Comparison of ENCODE assay signal across 1 cellular context in genomic region chr1:36156329-36157114, GRCh38.
TF ChIP-seq lines count a peak whose summit lies in the region.

No MANE protein-coding gene starts in this region.

TF ChIP-seq in K562, 482 proteins besides CTCF, POLR2A, EP300 and RAD21 (continued from another document and continues in another):
- TF ChIP-seq GATA2 (CRISPR knock-in tag; IDR thresholded peaks at IDR 0.05): no peak
- TF ChIP-seq DPF2 (IDR thresholded peaks at IDR 0.05): 0 out of 2 replicates have a peak, but pooled peaks have one; percentile 57
- no peak for TF ChIP-seq CEBPB (tag; IDR thresholded peaks at IDR 0.05)
- TF ChIP-seq ZNF785 (CRISPR knock-in tag; IDR thresholded peaks at IDR 0.05): no peak
- TF ChIP-seq USF2 (CRISPR knock-in tag; IDR thresholded peaks at IDR 0.05): peak; percentile 47; the same call in 1 of the 2 replicates
- TF ChIP-seq SRSF7 (optimal IDR thresholded peaks at IDR 0.05; ENCODE audit: low read depth, low read length): peak; percentile 78
- TF ChIP-seq ZNF444 (CRISPR knock-in tag; IDR thresholded peaks at IDR 0.05): peak; percentile 93
- TF ChIP-seq ETV5 (CRISPR knock-in tag; IDR thresholded peaks at IDR 0.05; ENCODE audit: low read depth): no peak
- TF ChIP-seq ZFP30 (CRISPR knock-in tag; IDR thresholded peaks at IDR 0.05; ENCODE audit: borderline replicate concordance): no peak
- TF ChIP-seq LEF1 (IDR thresholded peaks at IDR 0.05): no peak
- TF ChIP-seq ZNF507 (tag; conservative IDR thresholded peaks at IDR 0.05): no peak
- no peak for TF ChIP-seq CBFB (CRISPR knock-in tag; IDR thresholded peaks at IDR 0.05)
- no peak for TF ChIP-seq NCOA2 (IDR thresholded peaks at IDR 0.05; ENCODE audit: partially characterized antibody in 2 of 2)
- no peak for TF ChIP-seq CCNT2 (IDR thresholded peaks at IDR 0.05; ENCODE audit: borderline replicate concordance, extremely low read depth, insufficient read length, low read depth, low read length)
- no peak for TF ChIP-seq XRCC5 (IDR thresholded peaks at IDR 0.05; ENCODE audit: low read depth, low read length)
- no peak for TF ChIP-seq SNAPC5 (CRISPR knock-in tag; IDR thresholded peaks at IDR 0.05)
- 0 out of 2 replicates have a peak, but pooled peaks have one; percentile 48 for TF ChIP-seq ESRRA (IDR thresholded peaks at IDR 0.05; ENCODE audit: borderline replicate concordance, low read depth)
- no peak for TF ChIP-seq ZSCAN32 (CRISPR knock-in tag; IDR thresholded peaks at IDR 0.05)
- TF ChIP-seq CBX5 (IDR thresholded peaks at IDR 0.05; ENCODE audit: borderline replicate concordance, low read depth): no peak
- no peak for TF ChIP-seq TCFL5 (CRISPR knock-in tag; conservative IDR thresholded peaks at IDR 0.05)
- TF ChIP-seq PCBP1 (IDR thresholded peaks at IDR 0.05; ENCODE audit: low read depth, low read length, poor library complexity, severe bottlenecking): peak; percentile 46
- no peak for TF ChIP-seq NEUROD1 (IDR thresholded peaks at IDR 0.05; ENCODE audit: borderline replicate concordance, low read depth, low read length, partially characterized antibody)
- no peak for TF ChIP-seq FOS (IDR thresholded peaks at IDR 0.05; ENCODE audit: extremely low read depth, insufficient read length)
- TF ChIP-seq TSHZ1 (CRISPR knock-in tag; IDR thresholded peaks at IDR 0.05): no peak
- TF ChIP-seq SP2 (IDR thresholded peaks at IDR 0.05; ENCODE audit: extremely low read depth, low read depth, low read length, poor library complexity, severe bottlenecking): no peak
- no peak for TF ChIP-seq ZNF644 (tag; IDR thresholded peaks at IDR 0.05; ENCODE audit: low read depth)
- no peak for TF ChIP-seq ZNF282 (CRISPR knock-in tag; IDR thresholded peaks at IDR 0.05)
- no peak for TF ChIP-seq SAFB2 (IDR thresholded peaks at IDR 0.05; ENCODE audit: borderline replicate concordance, low read depth, low read length, severe bottlenecking)
- no peak for TF ChIP-seq E2F5 (CRISPR knock-in tag; IDR thresholded peaks at IDR 0.05)
- TF ChIP-seq SNIP1 (IDR thresholded peaks at IDR 0.05; ENCODE audit: low read depth): no peak
- no peak for TF ChIP-seq DDX20 (tag; IDR thresholded peaks at IDR 0.05; ENCODE audit: low read depth)
- 0 out of 2 replicates have a peak, but pooled peaks have one; percentile 57 for TF ChIP-seq LCOR (CRISPR knock-in tag; IDR thresholded peaks at IDR 0.05)
- TF ChIP-seq GTF3C2 (IDR thresholded peaks at IDR 0.05; ENCODE audit: borderline replicate concordance, extremely low read depth, insufficient read length): no peak
- TF ChIP-seq MLX (CRISPR knock-in tag; conservative IDR thresholded peaks at IDR 0.05): no peak
- TF ChIP-seq CBFA2T2 (conservative IDR thresholded peaks at IDR 0.05): no peak
- TF ChIP-seq SNRNP70 (optimal IDR thresholded peaks at IDR 0.05; ENCODE audit: low read depth, low read length): no peak
- no peak; the same call in none of the 2 replicates for TF ChIP-seq ZNF431 (CRISPR knock-in tag; IDR thresholded peaks at IDR 0.05)
- no peak; the same call in 1 of the 2 replicates for TF ChIP-seq MTA3 (IDR thresholded peaks at IDR 0.05; ENCODE audit: borderline replicate concordance)
- TF ChIP-seq ZBTB12 (CRISPR knock-in tag; IDR thresholded peaks at IDR 0.05): no peak
- no peak for TF ChIP-seq CTCFL (IDR thresholded peaks at IDR 0.05; ENCODE audit: borderline replicate concordance, insufficient read depth, low read depth, low read length, poor library complexity, severe bottlenecking)
- no peak for TF ChIP-seq BRD9 (IDR thresholded peaks at IDR 0.05; ENCODE audit: low read depth, partially characterized antibody)
- no peak for TF ChIP-seq NFATC3 (IDR thresholded peaks at IDR 0.05)
- TF ChIP-seq RCOR1 (IDR thresholded peaks at IDR 0.05; ENCODE audit: borderline replicate concordance in 1 of 2, low read depth in 2 of 2, low read length in 2 of 2): peak in 1 of 2 experiments; percentile 20; a peak in 2 of 4 replicates
- TF ChIP-seq ZNF212 (CRISPR knock-in tag; IDR thresholded peaks at IDR 0.05): no peak
- TF ChIP-seq MEIS2 (IDR thresholded peaks at IDR 0.05; ENCODE audit: partially characterized antibody): peak; percentile 11
- TF ChIP-seq SRF (CRISPR knock-in tag; IDR thresholded peaks at IDR 0.05): 0 out of 4 replicates have a peak, but pooled peaks of 1 of the 2 experiments have one; percentile 33
